Comparison of ENCODE assay signal across 8 cellular contexts in genomic region chr17:75721463-75722011, GRCh38. TPM values are rescaled to one million over a fixed set of nuclear protein-coding genes. Genes with fewer than 3 reads are reported as not detected.
A peak's percentile ranks its signal among the peaks of the same experiment; 100 is the strongest.
DNase-seq lines count a peak whose midpoint lies in the region; ATAC-seq, FAIRE-seq and TF ChIP-seq lines count a peak whose summit lies in the region.

No MANE protein-coding gene starts in this region.

- 100% methylated on average over 1 of the region's 33 CpGs; no CpG with 5 or more reads in 1 of the 2 experiments for WGBS in IMR-90 (ENCODE audit: extremely low coverage in 2 of 2, insufficient read length in 1 of 2), 2 experiments
- WGBS in K562 (ENCODE audit: insufficient coverage, low coverage, missing lambda C conversion rate): 75% methylated on average over 4 of the region's 33 CpGs

- H3K4ac ChIP-seq in IMR-90 (ENCODE audit: low read depth, low read length): no peak overlapping the region

- intact Hi-C loops in IMR-90 (cut with micrococcal nuclease) (no loop called here), K562 (cut with micrococcal nuclease) (no loop called here), left colon (cut with DNase I, micrococcal nuclease) (no loop called here)

- H3K27ac ChIP-seq in IMR-90 (ENCODE audit: insufficient read depth, low read length) (no peak overlapping the region), K562 (ENCODE audit: extremely low read depth, low read depth, low read length) (no peak overlapping the region), subcutaneous abdominal adipose tissue (ENCODE audit: low read depth, low read length) (no peak overlapping the region)

- H3K79me2 ChIP-seq in K562 (ENCODE audit: control insufficient read depth, insufficient read depth, low read length): no peaks in the 10 kb centered on the region

- H4K20me1 ChIP-seq in IMR-90 (ENCODE audit: insufficient read depth, low read length) (no peaks in the 10 kb centered on the region), K562 (replicated peaks; ENCODE audit: control insufficient read depth, insufficient read depth, low read length) (no peaks in the 10 kb centered on the region; the same call in 1 of the 2 replicates)

- no peak for FAIRE-seq in K562 (lab: Jason Lieb, UNC)

- TF ChIP-seq CTCF in IMR-90 (conservative IDR thresholded peaks at IDR 0.05; ENCODE audit: low read depth, low read length): no peak
- TF ChIP-seq CTCF in K562 (IDR thresholded peaks at IDR 0.05 in 2 of 3, conservative IDR thresholded peaks at IDR 0.05 in 1 of 3; ENCODE audit: insufficient read depth in 2 of 3, low read depth in 1 of 3, low read length in 3 of 3): no peak

- no peak overlapping the region for H3K56ac ChIP-seq in IMR-90 (ENCODE audit: extremely low read depth, insufficient read depth, low read length)

- H3K18ac ChIP-seq in IMR-90 (ENCODE audit: low read depth, low read length): no peak overlapping the region

- TF ChIP-seq POLR2A in IMR-90 (IDR thresholded peaks at IDR 0.05; ENCODE audit: low read depth, low read length): no peak
- no peak for TF ChIP-seq POLR2A in K562 (conservative IDR thresholded peaks at IDR 0.05)

- H4K5ac ChIP-seq in IMR-90 (ENCODE audit: low read depth, low read length): no peak overlapping the region

- H3K36me3 ChIP-seq in IMR-90 (ENCODE audit: control insufficient read depth, insufficient read depth, low read length) (no peaks in the 10 kb centered on the region), K562 (ENCODE audit: control insufficient read depth, insufficient read depth, low read length) (no peaks in the 10 kb centered on the region), subcutaneous abdominal adipose tissue (ENCODE audit: control insufficient read depth in 5 of 5, insufficient read depth in 5 of 5, low read length in 5 of 5) (no peaks in the 10 kb centered on the region)

- H2BK5ac ChIP-seq in IMR-90 (ENCODE audit: low read depth, low read length, poor library complexity, severe bottlenecking): no peak overlapping the region

- no peak overlapping the region for H3K9ac ChIP-seq in IMR-90 (ENCODE audit: low read depth, low read length)
- no peak overlapping the region for H3K9ac ChIP-seq in K562 (ENCODE audit: insufficient read depth in 1 of 2, low read depth in 2 of 2, low read length in 2 of 2)
- H3K9ac ChIP-seq in subcutaneous abdominal adipose tissue (ENCODE audit: low read length in 5 of 5): no peak overlapping the region

- H3K23ac ChIP-seq in IMR-90 (ENCODE audit: low read depth, low read length): no peak overlapping the region

- in situ Hi-C loops in IMR-90 (cut with MboI; ENCODE audit: low sequenced_read_pairs) (no loop called here), K562 (cut with MboI) (no loop called here)

- H3K9me3 ChIP-seq in IMR-90 (ENCODE audit: control insufficient read depth, insufficient read depth, low read length) (no peaks in the 10 kb centered on the region), K562 (replicated peaks; ENCODE audit: control insufficient read depth, insufficient read depth, low read depth, low read length) (no peaks in the 10 kb centered on the region), subcutaneous abdominal adipose tissue (ENCODE audit: control insufficient read depth in 5 of 5, low read length in 5 of 5) (no peaks in the 10 kb centered on the region)

- H2AK5ac ChIP-seq in IMR-90 (ENCODE audit: low read depth, low read length): no peak overlapping the region

- H3K79me1 ChIP-seq in IMR-90 (ENCODE audit: low read depth in 1 of 2, low read length in 2 of 2): no peaks in the 10 kb centered on the region

- POLR2A ChIA-PET in IMR-90 (lab: Charles Lee; ENCODE audit: unreplicated experiment): no interaction called here
- POLR2A ChIA-PET in K562 (lab: Yijun Ruan, JAX): no interaction called here

- H3K4me2 ChIP-seq in IMR-90 (ENCODE audit: low read depth, low read length) (peak overlapping the region; percentile 50; the same call in 1 of the 2 replicates), K562 (ENCODE audit: insufficient read depth, low read length) (no peak overlapping the region)

- no peak overlapping the region for H3K4me3 ChIP-seq in IMR-90 (ENCODE audit: insufficient read depth, low read depth, low read length)
- peak overlapping the region; percentile 31; the same call in 1 of the 2 replicates for H3K4me3 ChIP-seq in K562
- H3K4me3 ChIP-seq in subcutaneous abdominal adipose tissue (ENCODE audit: low read depth in 1 of 5, low read length in 5 of 5): peak overlapping the region in 3 of 5 donors; percentile 11 to 54 (median 50)

- no peak overlapping the region for H2AK9ac ChIP-seq in IMR-90 (replicated peaks; ENCODE audit: low read depth, low read length, poor library complexity)

- no peak overlapping the region for H4K8ac ChIP-seq in IMR-90 (ENCODE audit: low read depth in 2 of 2, low read length in 2 of 2)

- H2BK15ac ChIP-seq in IMR-90 (ENCODE audit: low read depth, low read length): no peak overlapping the region

- H3K27me3 ChIP-seq in IMR-90 (ENCODE audit: control insufficient read depth, insufficient read depth, low read length) (peaks cover 53% of the 10 kb centered on the region), K562 (ENCODE audit: control insufficient read depth in 2 of 2, insufficient read depth in 2 of 2, low read length in 2 of 2) (peaks cover 20 to 56% of the 10 kb centered on the region in 2 experiments), subcutaneous abdominal adipose tissue (ENCODE audit: control insufficient read depth in 5 of 5, insufficient read depth in 4 of 5, low read length in 5 of 5) (peaks cover 17 to 31% (median 25%) of the 10 kb centered on the region in 5 donors)

- TF ChIP-seq EP300 in K562 (IDR thresholded peaks at IDR 0.05; ENCODE audit: low read length): no peak

- peak; percentile 40 for ATAC-seq in IMR-90 (ENCODE audit: low read depth)
- peak; percentile 62 for ATAC-seq in K562
- ATAC-seq in left colon: peak; percentile 47
- no peak for ATAC-seq in HG03378 (IDR thresholded peaks at IDR 0.05; ENCODE audit: unreplicated experiment)

- H3K14ac ChIP-seq in IMR-90 (replicated peaks; ENCODE audit: low read depth, low read length): no peak overlapping the region

- H2BK120ac ChIP-seq in IMR-90 (ENCODE audit: low read depth, low read length): no peak overlapping the region

- no peak overlapping the region for H4K91ac ChIP-seq in IMR-90 (ENCODE audit: insufficient read depth, low read depth, low read length)

- DNase-seq in IMR-90 (no peak), K562 (ENCODE audit: extremely low read depth in 1 of 4, low spot score in 3 of 4) (peak in 1 of 4 experiments; percentile 39), left colon (peak; percentile 51 to 64), NCI-H446 (lab: John Stamatoyannopoulos, UW) (no peak), cerebellar cortex (ENCODE audit: low spot score) (no peak), NCI-H1694 treated with DMSO at 0.1 percent for 48 hours (lab: John Stamatoyannopoulos, UW) (no peak)

- CTCF ChIA-PET in IMR-90 (lab: Yijun Ruan, JAX) (no interaction called here), K562 (lab: Yijun Ruan, JAX; ENCODE audit: low intra/inter-chr PET ratio) (no interaction called here)

- H3K9me1 ChIP-seq in IMR-90 (ENCODE audit: insufficient read depth, low read length): no peaks in the 10 kb centered on the region
- no peaks in the 10 kb centered on the region for H3K9me1 ChIP-seq in K562 (ENCODE audit: control insufficient read depth, insufficient read depth, low read length)

- no peak overlapping the region for H2BK20ac ChIP-seq in IMR-90 (ENCODE audit: low read depth, low read length)

- BruUV-seq in IMR-90 (replicated peaks; lab: Mats Ljungman, UMichigan) (no TSS peak), K562 (replicated peaks; lab: Mats Ljungman, UMichigan) (no TSS peak)

- TF ChIP-seq RAD21 in IMR-90 (IDR thresholded peaks at IDR 0.05; ENCODE audit: low read length) (no peak), K562 (CRISPR knock-in tag; conservative IDR thresholded peaks at IDR 0.05 in 1 of 2, IDR thresholded peaks at IDR 0.05 in 1 of 2) (no peak)

- H3K4me1 ChIP-seq in IMR-90 (ENCODE audit: control insufficient read depth, insufficient read depth, low read length): no peaks in the 10 kb centered on the region
- peaks cover 0 to 32% of the 10 kb centered on the region in 2 experiments; a peak in 3 of 5 replicates for H3K4me1 ChIP-seq in K562 (replicated peaks in 1 of 2; ENCODE audit: control insufficient read depth in 2 of 2, insufficient read depth in 2 of 2, low read length in 2 of 2)
- peaks cover 0 to 20% (median 9%) of the 10 kb centered on the region in 5 donors for H3K4me1 ChIP-seq in subcutaneous abdominal adipose tissue (ENCODE audit: control insufficient read depth in 5 of 5, insufficient read depth in 5 of 5, low read length in 5 of 5)

- dilution Hi-C loops in IMR-90 (cut with HindIII; ENCODE audit: low sequenced_read_pairs, unreplicated experiment): no loop called here

- H2AFZ ChIP-seq in IMR-90 (replicated peaks; ENCODE audit: low read length, poor library complexity) (peak overlapping the region; percentile 72), K562 (ENCODE audit: low read depth, low read length) (no peak overlapping the region)

RNA-seq across cellular contexts. Expression of gene ITGB4, which starts 0.3 kb away (rescaled TPM):
- total RNA-seq in IMR-90 (2012; rRNA removed): under 0.01 TPM in 1 of 2 replicates, not detected in the other
- 0.27 and 0.39 TPM in 2 replicates for polyA plus RNA-seq in IMR-90 (2012; rRNA removed)
- 0.04 and 0.36 TPM in 2 replicates for polyA plus RNA-seq in IMR-90 (2012; cell fraction: cytosol; rRNA removed)
- 0.63 and 1.5 TPM in 2 replicates for polyA plus RNA-seq in IMR-90 (2012; cell fraction: nucleus; rRNA removed; ENCODE audit: low replicate concordance)
- total RNA-seq in K562 (2011; cell fraction: chromatin; rRNA removed; ENCODE audit: low replicate concordance): 0.84 and 1.1 TPM in 2 replicates
- total RNA-seq in K562 (2011; cell fraction: nucleolus; rRNA removed): 1.7 and 2.4 TPM in 2 replicates
- 1.4 and 1.9 TPM in 2 replicates for total RNA-seq in K562 (2011; cell fraction: nucleoplasm; rRNA removed)
- 0.05 and 0.82 TPM in 2 replicates for total RNA-seq in K562 (2014; rRNA removed)
- total RNA-seq in K562 (2014; rRNA removed; fragmentation: Illumina TruSeq; extraction: Trizol): not detected in 2 replicates
- total RNA-seq in K562 (2015; rRNA removed; fragmentation: Illumina TruSeq; extraction: Trizol): 0.25 and 0.26 TPM in 2 replicates
- total RNA-seq in K562 (2021): 0.89 and 2.8 TPM in 2 replicates
- 0.95 and 1.3 TPM in 2 replicates for polyA plus RNA-seq in K562 (2011; rRNA removed)
- 1.1 and 2.0 TPM in 2 replicates for polyA plus RNA-seq in K562 (2011; cell fraction: cytosol; rRNA removed)
- 2.3 and 2.6 TPM in 2 replicates for polyA plus RNA-seq in K562 (2011; cell fraction: nucleus; rRNA removed)
- polyA plus RNA-seq in K562 (2012): 1.9 and 4.1 TPM in 2 replicates
- 0.58 and 0.86 TPM in 2 replicates for polyA plus RNA-seq in K562 (2014; fragmentation: Illumina TruSeq; extraction: Trizol)
- polyA plus RNA-seq in K562 (2014; fragmentation: Nextera tagmentation; extraction: Ambion mirVana): not detected
- 0.93 and 1.2 TPM in 2 replicates for polyA plus RNA-seq in K562 (2014; rRNA removed)
- 0.24 and 0.32 TPM in 2 replicates for polyA minus RNA-seq in K562 (2011; rRNA and poly(A)+ RNA removed)
- polyA minus RNA-seq in K562 (2011; cell fraction: cytosol; rRNA and poly(A)+ RNA removed): 3.4 and 4.2 TPM in 2 replicates
- 0.89 and 1.2 TPM in 2 replicates for polyA minus RNA-seq in K562 (2011; cell fraction: nucleus; rRNA and poly(A)+ RNA removed)
- 100 to 1,000 TPM; 252 to 318 TPM for total RNA-seq in left colon

RNA-seq across cellular contexts. Expression of gene GALK1, which starts 43.5 kb away (rescaled TPM):
- total RNA-seq in IMR-90 (2012; rRNA removed) (18.9 and 21.9 TPM in 2 replicates), K562 (2014; rRNA removed) (51.6 and 58.5 TPM in 2 replicates), K562 (2014; rRNA removed; fragmentation: Illumina TruSeq; extraction: Trizol) (2.2 and 4.2 TPM in 2 replicates), K562 (2015; rRNA removed; fragmentation: Illumina TruSeq; extraction: Trizol) (23.2 and 23.4 TPM in 2 replicates), K562 (2021) (41.6 and 46.7 TPM in 2 replicates), left colon (10 to 100 TPM; 14.1 to 16.9 TPM)
- polyA plus RNA-seq in IMR-90 (2012; rRNA removed) (19.9 and 28.7 TPM in 2 replicates), K562 (2011; rRNA removed) (17.4 and 31.4 TPM in 2 replicates), K562 (2014; fragmentation: Illumina TruSeq; extraction: Trizol) (6.1 and 15.8 TPM in 2 replicates), K562 (2014; fragmentation: Nextera tagmentation; extraction: Ambion mirVana) (1 to 10 TPM in 1 of 2 experiments, under 1 TPM in 1; 0.45 to 2.1 TPM), K562 (2014; rRNA removed) (36.4 and 40.3 TPM in 2 replicates)
- 34.6 and 48.4 TPM in 2 replicates for polyA plus RNA-seq in IMR-90 (2012; cell fraction: cytosol; rRNA removed)
- 51.9 and 143 TPM in 2 replicates for polyA plus RNA-seq in IMR-90 (2012; cell fraction: nucleus; rRNA removed; ENCODE audit: low replicate concordance)
- total RNA-seq in K562 (2011; cell fraction: chromatin; rRNA removed; ENCODE audit: low replicate concordance): 12.6 and 46.2 TPM in 2 replicates
- total RNA-seq in K562 (2011; cell fraction: nucleolus; rRNA removed): 46.2 and 53.6 TPM in 2 replicates
- 21.6 and 27.1 TPM in 2 replicates for total RNA-seq in K562 (2011; cell fraction: nucleoplasm; rRNA removed)
- 40.3 and 101 TPM in 2 replicates for polyA plus RNA-seq in K562 (2011; cell fraction: cytosol; rRNA removed)
- 71.0 and 91.6 TPM in 2 replicates for polyA plus RNA-seq in K562 (2011; cell fraction: nucleus; rRNA removed)
- polyA plus RNA-seq in K562 (2012): 29.9 and 60.2 TPM in 2 replicates
- 7.4 and 9.8 TPM in 2 replicates for polyA minus RNA-seq in K562 (2011; rRNA and poly(A)+ RNA removed)
- polyA minus RNA-seq in K562 (2011; cell fraction: cytosol; rRNA and poly(A)+ RNA removed): 23.4 and 30.8 TPM in 2 replicates
- 18.3 and 25.1 TPM in 2 replicates for polyA minus RNA-seq in K562 (2011; cell fraction: nucleus; rRNA and poly(A)+ RNA removed)

RNA-seq across cellular contexts. Expression of gene SAP30BP, which starts 54.4 kb away (rescaled TPM):
- total RNA-seq in IMR-90 (2012; rRNA removed): 70.4 and 82.5 TPM in 2 replicates
- 134 and 139 TPM in 2 replicates for polyA plus RNA-seq in IMR-90 (2012; rRNA removed)
- polyA plus RNA-seq in IMR-90 (2012; cell fraction: cytosol; rRNA removed): 55.1 and 61.0 TPM in 2 replicates
- 237 and 250 TPM in 2 replicates for polyA plus RNA-seq in IMR-90 (2012; cell fraction: nucleus; rRNA removed; ENCODE audit: low replicate concordance)
- 143 and 213 TPM in 2 replicates for total RNA-seq in K562 (2011; cell fraction: chromatin; rRNA removed; ENCODE audit: low replicate concordance)
- total RNA-seq in K562 (2011; cell fraction: nucleolus; rRNA removed): 100 and 111 TPM in 2 replicates
- 123 and 149 TPM in 2 replicates for total RNA-seq in K562 (2011; cell fraction: nucleoplasm; rRNA removed)
- 57.9 and 59.7 TPM in 2 replicates for total RNA-seq in K562 (2014; rRNA removed)
- 45.3 and 51.8 TPM in 2 replicates for total RNA-seq in K562 (2014; rRNA removed; fragmentation: Illumina TruSeq; extraction: Trizol)
- total RNA-seq in K562 (2015; rRNA removed; fragmentation: Illumina TruSeq; extraction: Trizol): 62.4 and 64.7 TPM in 2 replicates
- 60.6 and 71.7 TPM in 2 replicates for total RNA-seq in K562 (2021)
- polyA plus RNA-seq in K562 (2011; rRNA removed): 69.3 and 70.7 TPM in 2 replicates
- polyA plus RNA-seq in K562 (2011; cell fraction: cytosol; rRNA removed): 58.9 and 85.2 TPM in 2 replicates
- 164 and 209 TPM in 2 replicates for polyA plus RNA-seq in K562 (2011; cell fraction: nucleus; rRNA removed)
- polyA plus RNA-seq in K562 (2012): 49.6 and 51.6 TPM in 2 replicates
- 90.8 and 91.7 TPM in 2 replicates for polyA plus RNA-seq in K562 (2014; fragmentation: Illumina TruSeq; extraction: Trizol)
- 100 to 1,000 TPM; 103 to 154 TPM for polyA plus RNA-seq in K562 (2014; fragmentation: Nextera tagmentation; extraction: Ambion mirVana)
- polyA plus RNA-seq in K562 (2014; rRNA removed): 67.8 and 86.4 TPM in 2 replicates
- 49.7 and 52.3 TPM in 2 replicates for polyA minus RNA-seq in K562 (2011; rRNA and poly(A)+ RNA removed)
- polyA minus RNA-seq in K562 (2011; cell fraction: cytosol; rRNA and poly(A)+ RNA removed): 25.6 and 27.8 TPM in 2 replicates
- 44.7 and 59.0 TPM in 2 replicates for polyA minus RNA-seq in K562 (2011; cell fraction: nucleus; rRNA and poly(A)+ RNA removed)
- 10 to 100 TPM; 72.1 to 72.5 TPM for total RNA-seq in left colon

RNA-seq across cellular contexts. Expression of gene RECQL5, which starts 54.6 kb away (rescaled TPM):
- total RNA-seq in IMR-90 (2012; rRNA removed) (7.3 and 8.6 TPM in 2 replicates), K562 (2014; rRNA removed) (25.2 and 26.8 TPM in 2 replicates), K562 (2014; rRNA removed; fragmentation: Illumina TruSeq; extraction: Trizol) (12.3 and 14.5 TPM in 2 replicates), K562 (2015; rRNA removed; fragmentation: Illumina TruSeq; extraction: Trizol) (15.2 and 15.9 TPM in 2 replicates), K562 (2021) (34.8 and 35.7 TPM in 2 replicates), left colon (10 to 100 TPM; 23.2 to 27.0 TPM)
- polyA plus RNA-seq in IMR-90 (2012; rRNA removed) (17.4 and 23.7 TPM in 2 replicates), K562 (2011; rRNA removed) (16.4 and 20.4 TPM in 2 replicates), K562 (2014; fragmentation: Illumina TruSeq; extraction: Trizol) (23.1 and 27.9 TPM in 2 replicates), K562 (2014; fragmentation: Nextera tagmentation; extraction: Ambion mirVana) (1 to 10 TPM; 4.1 to 5.8 TPM), K562 (2014; rRNA removed) (23.1 and 27.1 TPM in 2 replicates)
- polyA plus RNA-seq in IMR-90 (2012; cell fraction: cytosol; rRNA removed): 6.6 and 9.2 TPM in 2 replicates
- polyA plus RNA-seq in IMR-90 (2012; cell fraction: nucleus; rRNA removed; ENCODE audit: low replicate concordance): 100 and 134 TPM in 2 replicates
- total RNA-seq in K562 (2011; cell fraction: chromatin; rRNA removed; ENCODE audit: low replicate concordance): 97.0 and 197 TPM in 2 replicates
- total RNA-seq in K562 (2011; cell fraction: nucleolus; rRNA removed): 104 and 108 TPM in 2 replicates
- total RNA-seq in K562 (2011; cell fraction: nucleoplasm; rRNA removed): 77.7 and 81.3 TPM in 2 replicates
- 10.3 and 14.7 TPM in 2 replicates for polyA plus RNA-seq in K562 (2011; cell fraction: cytosol; rRNA removed)
- polyA plus RNA-seq in K562 (2011; cell fraction: nucleus; rRNA removed): 132 and 169 TPM in 2 replicates
- polyA plus RNA-seq in K562 (2012): 19.7 and 37.0 TPM in 2 replicates
- polyA minus RNA-seq in K562 (2011; rRNA and poly(A)+ RNA removed): 20.8 and 22.5 TPM in 2 replicates
- 11.2 and 20.5 TPM in 2 replicates for polyA minus RNA-seq in K562 (2011; cell fraction: cytosol; rRNA and poly(A)+ RNA removed)
- 31.6 and 42.1 TPM in 2 replicates for polyA minus RNA-seq in K562 (2011; cell fraction: nucleus; rRNA and poly(A)+ RNA removed)

Comparison
In these comparisons a context has a peak if more than half of its experiments do, and no peak if none do; other contexts are left out.
1. DNase-seq: peak in left colon (2 of 2); none in IMR-90 (single experiment), NCI-H446 (0 of 2), cerebellar cortex (single experiment) and NCI-H1694 treated with DMSO at 0.1 percent for 48 hours (single experiment).
2. RNA of gene ITGB4, which starts 0.3 kb away (total RNA-seq): 252 to 318 TPM in left colon; 0.05 to 2.8 TPM in K562 and under 0.01 TPM in IMR-90; every median in the first group is over 10 times any median in the second.